ENCODE assay signal across 36 cellular contexts in genomic region chr4:38784141-38784540, GRCh38. TPM values are rescaled to one million over a fixed set of nuclear protein-coding genes. Genes with fewer than 3 reads are reported as not detected.
"Had no signal": no experiment of that assay in that cellular context is flagged by ENCODE, and none has a peak within 500 bp of the region (broad histone marks: within the 10 kb centered on the region; RNA-seq: fewer than 3 reads in every experiment).

No MANE protein-coding gene starts in this region.

- ATAC-seq: foreskin keratinocyte; heart right ventricle; left cardiac atrium; left lung; naive thymus-derived CD4-positive, alpha-beta T cell; psoas muscle; right cardiac atrium; stimulated activated effector memory CD8-positive, alpha-beta T cell treated with anti-CD3 and anti-CD28 coated beads, Interleukin-12 subunit alpha, Interleukin-12 subunit beta, amount 100 ng/mL, for 72 hours; stimulated activated naive CD8-positive, alpha-beta T cell treated with anti-CD3 and anti-CD28 coated beads, Interleukin-15, Interleukin-2, amounts not matched to agents 100 U/mL and 50 U/mL, for 24 hours; upper lobe of right lung had no signal

- H3K4me3 Mint-ChIP-seq: endodermal cell; mesothelial cell of epicardium; naive thymus-derived CD4-positive, alpha-beta T cell; nephron; neural progenitor cell; stimulated activated effector memory CD8-positive, alpha-beta T cell treated with anti-CD3 and anti-CD28 coated beads, Interleukin-12 subunit alpha, Interleukin-12 subunit beta, amount 100 ng/mL, for 72 hours had no signal

- H2AFZ ChIP-seq: neural progenitor cell had no signal

- H3K4me1 ChIP-seq: esophagus muscularis mucosa, foreskin keratinocyte, neural progenitor cell, psoas muscle, sigmoid colon, upper lobe of right lung, uterus had no signal

- H3K36me3 ChIP-seq: esophagus muscularis mucosa, heart right ventricle, left lung, neural progenitor cell, sigmoid colon, thoracic aorta, tibial nerve, upper lobe of right lung, uterus had no signal

- H3K27ac ChIP-seq: dorsolateral prefrontal cortex, esophagus muscularis mucosa, foreskin keratinocyte, neural progenitor cell, psoas muscle, sigmoid colon, thoracic aorta, tibial nerve, upper lobe of right lung, uterus had no signal

- H3K27me3 ChIP-seq: dorsolateral prefrontal cortex, esophagus muscularis mucosa, foreskin keratinocyte, heart right ventricle, left lung, neural progenitor cell, sigmoid colon, tibial nerve, upper lobe of right lung, uterus had no signal

- H3K9ac ChIP-seq: neural progenitor cell had no signal

- DNase-seq: dorsolateral prefrontal cortex; effector CD4-positive, alpha-beta T cell; endodermal cell; foreskin keratinocyte; glutamatergic neuron; heart right ventricle; hippocampal formation; left cardiac atrium; left lung; mesenchymal stem cell; naive thymus-derived CD4-positive, alpha-beta T cell; nucleus accumbens; posterior cingulate gyrus; psoas muscle; right cardiac atrium; sigmoid colon; stimulated activated CD4-positive, alpha-beta T cell treated with anti-CD3 and anti-CD28 coated beads, Interleukin-2, amount 100 ng/mL, for 24 hours; stimulated activated CD4-positive, alpha-beta T cell treated with anti-CD3 and anti-CD28 coated beads, Interleukin-4, amount 100 ng/mL, for 24 hours; stimulated activated naive CD8-positive, alpha-beta T cell treated with anti-CD3 and anti-CD28 coated beads, Interleukin-15, Interleukin-2, amounts not matched to agents 100 U/mL and 50 U/mL, for 24 hours; substantia nigra; upper lobe of right lung; uterus had no signal

- H3K36me3 Mint-ChIP-seq: mesothelial cell of epicardium; neural progenitor cell; stimulated activated effector memory CD8-positive, alpha-beta T cell treated with anti-CD3 and anti-CD28 coated beads, Interleukin-12 subunit alpha, Interleukin-12 subunit beta, amount 100 ng/mL, for 72 hours had no signal

- H3K4me1 Mint-ChIP-seq: endodermal cell; stimulated activated effector memory CD8-positive, alpha-beta T cell treated with anti-CD3 and anti-CD28 coated beads, Interleukin-12 subunit alpha, Interleukin-12 subunit beta, amount 100 ng/mL, for 72 hours had no signal

- H3K9me3 Mint-ChIP-seq: endodermal cell; mesothelial cell of epicardium; neural progenitor cell; stimulated activated effector memory CD8-positive, alpha-beta T cell treated with anti-CD3 and anti-CD28 coated beads, Interleukin-12 subunit alpha, Interleukin-12 subunit beta, amount 100 ng/mL, for 72 hours had no signal

- H3K4me2 ChIP-seq: neural progenitor cell had no signal

- H3K4me3 ChIP-seq: dorsolateral prefrontal cortex, esophagus muscularis mucosa, heart right ventricle, left lung, neural progenitor cell, psoas muscle, sigmoid colon, thoracic aorta, tibial nerve, upper lobe of right lung, uterus had no signal

- H3K9me3 ChIP-seq: esophagus muscularis mucosa, heart right ventricle, left lung, psoas muscle, sigmoid colon, thoracic aorta, tibial nerve, upper lobe of right lung, uterus had no signal

- H3K27ac Mint-ChIP-seq: endodermal cell; mesothelial cell of epicardium; naive thymus-derived CD4-positive, alpha-beta T cell; nephron; neural progenitor cell; stimulated activated effector memory CD8-positive, alpha-beta T cell treated with anti-CD3 and anti-CD28 coated beads, Interleukin-12 subunit alpha, Interleukin-12 subunit beta, amount 100 ng/mL, for 72 hours had no signal

RNA-seq across cellular contexts. Expression of gene TLR10, which starts 1.4 kb away (rescaled TPM):
- total RNA-seq: endodermal cell, endothelial cell of umbilical vein, epithelial cell of proximal tubule, fibroblast of lung, foreskin keratinocyte, kidney epithelial cell, lung microvascular endothelial cell, mesothelial cell of epicardium, osteocyte, renal cortical epithelial cell had no signal
- polyA plus RNA-seq: endothelial cell of umbilical vein, fibroblast of lung, foreskin keratinocyte, right cardiac atrium had no signal
